Comparison of ENCODE assay signal across 19 cellular contexts in genomic region chr10:5504146-5505072, GRCh38. TPM values are rescaled to one million over a fixed set of nuclear protein-coding genes. Genes with fewer than 3 reads are reported as not detected.
DNase-seq lines count a peak whose midpoint lies in the region; ATAC-seq and TF ChIP-seq lines count a peak whose summit lies in the region.
"Had no signal": no experiment of that assay in that cellular context is flagged by ENCODE, and none has a peak within 500 bp of the region (broad histone marks: within the 10 kb centered on the region; RNA-seq: fewer than 3 reads in every experiment).

No MANE protein-coding gene starts in this region.

- WGBS in mammary epithelial cell (ENCODE audit: low coverage, missing lambda C conversion rate), result 36% methylated on average over 14 of the region's 18 CpGs

- H3K36me3 ChIP-seq in mammary epithelial cell (ENCODE audit: insufficient read depth, low read length) (no peaks in the 10 kb centered on the region), mucosa of rectum (ENCODE audit: control insufficient read depth in 2 of 2, insufficient read depth in 2 of 2, low read length in 2 of 2) (no peaks in the 10 kb centered on the region)
- H3K36me3 ChIP-seq: heart left ventricle had no signal

- peaks cover 26% of the 10 kb centered on the region for H3K27me3 Mint-ChIP-seq in stimulated activated naive CD8-positive, alpha-beta T cell treated with anti-CD3 and anti-CD28 coated beads, Interleukin-15, amount 100 ng/mL, for 72 hours

- no TSS peak for BruUV-seq in mammary epithelial cell (replicated peaks; lab: Mats Ljungman, UMichigan)

- H3K9ac ChIP-seq in mammary epithelial cell (ENCODE audit: insufficient read depth, low read length) (no peak overlapping the region), mucosa of rectum (ENCODE audit: low read depth in 1 of 2, low read length in 2 of 2) (peak overlapping the region in 1 of 2 donors; percentile 41)
- H3K9ac ChIP-seq: SK-N-SH had no signal

- no peaks in the 10 kb centered on the region for H3K9me3 Mint-ChIP-seq in stimulated activated naive CD8-positive, alpha-beta T cell treated with anti-CD3 and anti-CD28 coated beads, Interleukin-15, amount 100 ng/mL, for 72 hours
- H3K9me3 Mint-ChIP-seq: stimulated activated memory B cell treated with anti-CD40 and anti-IgM and Interleukin-4, amounts not matched to agents 10 μg/mL and 1 μg/mL and 100 μg/mL, for 72 hours had no signal

- H3K79me2 ChIP-seq in mammary epithelial cell (ENCODE audit: insufficient read depth, low read length), result no peaks in the 10 kb centered on the region

- H3K27ac ChIP-seq in mammary epithelial cell (ENCODE audit: insufficient read depth, low read depth, low read length) (no peak overlapping the region), mucosa of rectum (ENCODE audit: low read depth in 2 of 2, low read length in 2 of 2) (peak overlapping the region; percentile 61 to 73)
- H3K27ac ChIP-seq: heart left ventricle had no signal

- no peaks in the 10 kb centered on the region for H4K20me1 ChIP-seq in mammary epithelial cell (ENCODE audit: insufficient read depth, low read length)

- peak overlapping the region; percentile 36 for H2AFZ ChIP-seq in mammary epithelial cell (ENCODE audit: low read depth, low read length)

- H3K4me1 Mint-ChIP-seq in stimulated activated naive CD8-positive, alpha-beta T cell treated with anti-CD3 and anti-CD28 coated beads, Interleukin-15, amount 100 ng/mL, for 72 hours, result peaks cover 7% of the 10 kb centered on the region
- H3K4me1 Mint-ChIP-seq: stimulated activated memory B cell treated with anti-CD40 and anti-IgM and Interleukin-4, amounts not matched to agents 10 μg/mL and 1 μg/mL and 100 μg/mL, for 72 hours had no signal

- peak; percentile 13 for ATAC-seq in stimulated activated naive CD8-positive, alpha-beta T cell treated with anti-CD3 and anti-CD28 coated beads, Interleukin-15, amount 100 ng/mL, for 72 hours
- ATAC-seq in stimulated activated naive CD8-positive, alpha-beta T cell treated with anti-CD3 and anti-CD28 coated beads, Interleukin-15, Interleukin-2, amounts not matched to agents 100 U/mL and 50 U/mL, for 24 hours, result no peak
- ATAC-seq: heart left ventricle; stimulated activated memory B cell treated with anti-CD40 and anti-IgM and Interleukin-4, amounts not matched to agents 10 μg/mL and 1 μg/mL and 100 μg/mL, for 72 hours had no signal

- in situ Hi-C loops in mammary epithelial cell (cut with MboI; ENCODE audit: low sequenced_read_pairs in 2 of 2), result no loop called here

- DNase-seq in stimulated activated naive CD8-positive, alpha-beta T cell treated with anti-CD3 and anti-CD28 coated beads, Interleukin-15, amount 100 ng/mL, for 72 hours, result no peak
- no peak for DNase-seq in stimulated activated naive CD8-positive, alpha-beta T cell treated with anti-CD3 and anti-CD28 coated beads, Interleukin-15, Interleukin-2, amounts not matched to agents 100 U/mL and 50 U/mL, for 24 hours
- peak; percentile 48 for DNase-seq in mammary epithelial cell
- DNase-seq in germinal center (ENCODE audit: low spot score), result no peak
- no peak for DNase-seq in foreskin melanocyte
- DNase-seq in mesenteric fat pad (ENCODE audit: low spot score), result no peak
- DNase-seq: activated gamma-delta T cell, AML-193, erythroblast, heart left ventricle, IMR-90, SK-N-SH had no signal

- TF ChIP-seq CTCF in mammary epithelial cell (conservative IDR thresholded peaks at IDR 0.05 in 1 of 2, IDR thresholded peaks at IDR 0.05 in 1 of 2; ENCODE audit: extremely low read depth in 1 of 2, insufficient read depth in 1 of 2, low read depth in 1 of 2, low read length in 2 of 2), result no peak

- CTCF ChIA-PET in mammary epithelial cell (lab: Charles Lee; ENCODE audit: low non-redundant PET), result no interaction called here

- no peak overlapping the region for H3K27ac Mint-ChIP-seq in stimulated activated naive CD8-positive, alpha-beta T cell treated with anti-CD3 and anti-CD28 coated beads, Interleukin-15, amount 100 ng/mL, for 72 hours
- H3K27ac Mint-ChIP-seq: stimulated activated memory B cell treated with anti-CD40 and anti-IgM and Interleukin-4, amounts not matched to agents 10 μg/mL and 1 μg/mL and 100 μg/mL, for 72 hours had no signal

- intact Hi-C loops in mammary epithelial cell (cut with micrococcal nuclease), result no loop called here

- H3K4me1 ChIP-seq in mammary epithelial cell (ENCODE audit: insufficient read depth, low read length), result peaks cover 34% of the 10 kb centered on the region
- H3K4me1 ChIP-seq in mucosa of rectum (ENCODE audit: control insufficient read depth in 2 of 2, insufficient read depth in 2 of 2, low read length in 2 of 2), result peaks cover 20 to 21% of the 10 kb centered on the region in 2 donors
- H3K4me1 ChIP-seq: heart left ventricle had no signal

- no peak overlapping the region for H3K4me2 ChIP-seq in mammary epithelial cell (ENCODE audit: insufficient read depth, low read depth, low read length)
- H3K4me2 ChIP-seq: SK-N-SH, smooth muscle cell had no signal

- H3K4me3 ChIP-seq in mammary epithelial cell (replicated peaks in 1 of 3; ENCODE audit: insufficient read depth in 1 of 3, low read depth in 2 of 3, low read length in 3 of 3) (no peak overlapping the region), mucosa of rectum (ENCODE audit: low read length in 2 of 2) (no peak overlapping the region)
- H3K4me3 ChIP-seq: heart left ventricle, smooth muscle cell had no signal

- no peaks in the 10 kb centered on the region for H3K9me3 ChIP-seq in mammary epithelial cell (replicated peaks; ENCODE audit: insufficient read depth, low read length)
- H3K9me3 ChIP-seq in mucosa of rectum (ENCODE audit: control insufficient read depth in 2 of 2, low read length in 2 of 2), result no peaks in the 10 kb centered on the region
- H3K9me3 ChIP-seq: heart left ventricle, SK-N-SH had no signal

- H3K4me3 Mint-ChIP-seq in stimulated activated naive CD8-positive, alpha-beta T cell treated with anti-CD3 and anti-CD28 coated beads, Interleukin-15, amount 100 ng/mL, for 72 hours, result no peak overlapping the region
- H3K4me3 Mint-ChIP-seq: stimulated activated memory B cell treated with anti-CD40 and anti-IgM and Interleukin-4, amounts not matched to agents 10 μg/mL and 1 μg/mL and 100 μg/mL, for 72 hours had no signal

- no peaks in the 10 kb centered on the region for H3K27me3 ChIP-seq in mammary epithelial cell (ENCODE audit: insufficient read depth, low read length)
- H3K27me3 ChIP-seq in mucosa of rectum (ENCODE audit: control insufficient read depth in 2 of 2, insufficient read depth in 2 of 2, low read length in 2 of 2), result no peaks in the 10 kb centered on the region
- H3K27me3 ChIP-seq: heart left ventricle had no signal

- dilution Hi-C loops in mammary epithelial cell (cut with HindIII; ENCODE audit: low sequenced_read_pairs), result loop anchor here (5.0 kb wide), 1 partner anchor 33 kb away; no protein-coding TSS in a partner anchor

RNA-seq across cellular contexts. Expression of gene CALML5, which starts 5.0 kb away (rescaled TPM):
- total RNA-seq in mammary epithelial cell (not detected), mesenteric fat pad (not detected)
- 0.32 TPM for polyA plus RNA-seq in mammary epithelial cell
- polyA minus RNA-seq in mammary epithelial cell, result not detected
- total RNA-seq: aorta, heart left ventricle, IMR-90, mononuclear cell, NCI-H460, omental fat pad had no signal
- polyA plus RNA-seq: aorta, heart left ventricle, IMR-90, SK-N-SH had no signal

RNA-seq across cellular contexts. Expression of gene CALML3, which starts 20.4 kb away (rescaled TPM):
- total RNA-seq in mammary epithelial cell (100 to 1,000 TPM; 173 to 704 TPM), mesenteric fat pad (not detected)
- polyA plus RNA-seq in mammary epithelial cell, result 42.3 TPM
- polyA minus RNA-seq in mammary epithelial cell, result 6.0 TPM
- total RNA-seq: aorta, heart left ventricle, IMR-90, mononuclear cell, NCI-H460, omental fat pad had no signal
- polyA plus RNA-seq: IMR-90, SK-N-SH, smooth muscle cell had no signal

Comparison
In these comparisons a context has a peak if more than half of its experiments do, and no peak if none do; other contexts are left out.
1. RNA of gene CALML3, which starts 20.4 kb away (total RNA-seq): 173 to 704 TPM in mammary epithelial cell; not detected in mesenteric fat pad (single experiment); every median in the first group is over 100 times any median in the second.